ENCODE assay signal across 28 cellular contexts in genomic region chr20:49549806-49550551, GRCh38. TPM values are rescaled to one million over a fixed set of nuclear protein-coding genes. Genes with fewer than 3 reads are reported as not detected.
DNase-seq lines count a peak whose midpoint lies in the region; ATAC-seq and TF ChIP-seq lines count a peak whose summit lies in the region.
"Had no signal": no experiment of that assay in that cellular context is flagged by ENCODE, and none has a peak within 500 bp of the region (broad histone marks: within the 10 kb centered on the region; RNA-seq: fewer than 3 reads in every experiment).

No MANE protein-coding gene starts in this region.

- ATAC-seq in activated T-cell treated with anti-CD3 and anti-CD28 coated beads, Interleukin-2, amount 50 U/mL, for 72 hours (replicated peaks in 1 of 2) = peak; percentile 41 to 51
- no peak for ATAC-seq in omental fat pad (ENCODE audit: low FRiP score)
- ATAC-seq: activated CD4-positive, CD25-positive, alpha-beta regulatory T cell treated with anti-CD3 and anti-CD28 coated beads, Interleukin-2, amount 50 U/mL, for 24 hours; GM23338; K562 had no signal

- H3K9me3 Mint-ChIP-seq in activated T-cell treated with anti-CD3 and anti-CD28 coated beads, Interleukin-2, amount 50 U/mL, for 72 hours = peaks cover 4 to 5% of the 10 kb centered on the region in 2 donors
- peaks cover 16% of the 10 kb centered on the region for H3K9me3 Mint-ChIP-seq in activated T-helper 2 cell treated with anti-CD3 and anti-CD28 coated beads, Interferon-gamma antibody, Interleukin-2, Interleukin-4, amounts not matched to agents 10 μg/mL and 5 μg/mL and 100 μg/mL, durations not matched to agents 14 hours and 24 hours and 36 hours
- H3K9me3 Mint-ChIP-seq: central memory CD8-positive, alpha-beta T cell; natural killer cell treated with Interleukin-12 subunit alpha and Interleukin-12 subunit beta and Interleukin-15 and Interleukin-18, amount 100 ng/mL, for 72 hours; type B pancreatic cell had no signal

- H3K36me3 ChIP-seq in uterus = no peaks in the 10 kb centered on the region

- H3K27ac ChIP-seq in uterus = peak overlapping the region; percentile 94 to 98
- H3K27ac ChIP-seq: A549, SK-N-MC had no signal

- intact Hi-C loops in activated T-helper 2 cell treated with anti-CD3 and anti-CD28 coated beads, Interferon-gamma antibody, Interleukin-2, Interleukin-4, amounts not matched to agents 10 μg/mL and 5 μg/mL and 100 μg/mL, durations not matched to agents 14 hours and 24 hours and 36 hours (cut with micrococcal nuclease) = loop anchor here (1.0 kb wide), 1 partner anchor 45 kb away; no protein-coding TSS in a partner anchor
- intact Hi-C loops in uterus (cut with DNase I; ENCODE audit: low total_unique reads) = loop anchor here (10.0 kb wide), 1 partner anchor 335 kb away; no protein-coding TSS in a partner anchor

- H3K9me3 ChIP-seq in uterus = no peaks in the 10 kb centered on the region

- TF ChIP-seq POLR2A in uterus (IDR thresholded peaks at IDR 0.05) = no peak

- H3K4me1 Mint-ChIP-seq in activated T-cell treated with anti-CD3 and anti-CD28 coated beads, Interleukin-2, amount 50 U/mL, for 72 hours (ENCODE audit: low read depth) = peaks cover 20% of the 10 kb centered on the region
- peaks cover 4% of the 10 kb centered on the region for H3K4me1 Mint-ChIP-seq in activated T-helper 2 cell treated with anti-CD3 and anti-CD28 coated beads, Interferon-gamma antibody, Interleukin-2, Interleukin-4, amounts not matched to agents 10 μg/mL and 5 μg/mL and 100 μg/mL, durations not matched to agents 14 hours and 24 hours and 36 hours (ENCODE audit: low read depth)
- H3K4me1 Mint-ChIP-seq: central memory CD8-positive, alpha-beta T cell had no signal

- TF ChIP-seq CTCF in uterus (IDR thresholded peaks at IDR 0.05) = no peak
- TF ChIP-seq CTCF in omental fat pad (IDR thresholded peaks at IDR 0.05) = no peak

- no peaks in the 10 kb centered on the region for H3K27me3 ChIP-seq in uterus

- no peak overlapping the region for H3K4me3 Mint-ChIP-seq in activated T-cell treated with anti-CD3 and anti-CD28 coated beads, Interleukin-2, amount 50 U/mL, for 72 hours
- H3K4me3 Mint-ChIP-seq in activated T-helper 2 cell treated with anti-CD3 and anti-CD28 coated beads, Interferon-gamma antibody, Interleukin-2, Interleukin-4, amounts not matched to agents 10 μg/mL and 5 μg/mL and 100 μg/mL, durations not matched to agents 14 hours and 24 hours and 36 hours (ENCODE audit: low read depth) = no peak overlapping the region
- H3K4me3 Mint-ChIP-seq: CD4-positive, alpha-beta T cell; central memory CD8-positive, alpha-beta T cell; endodermal cell; GM23338; natural killer cell treated with Interleukin-12 subunit alpha and Interleukin-12 subunit beta and Interleukin-15 and Interleukin-18, amount 100 ng/mL, for 72 hours; type B pancreatic cell had no signal

- peaks cover 15% of the 10 kb centered on the region for H3K27me3 Mint-ChIP-seq in activated T-cell treated with anti-CD3 and anti-CD28 coated beads, Interleukin-2, amount 50 U/mL, for 72 hours (ENCODE audit: low read depth)
- H3K27me3 Mint-ChIP-seq in activated T-helper 2 cell treated with anti-CD3 and anti-CD28 coated beads, Interferon-gamma antibody, Interleukin-2, Interleukin-4, amounts not matched to agents 10 μg/mL and 5 μg/mL and 100 μg/mL, durations not matched to agents 14 hours and 24 hours and 36 hours (ENCODE audit: low read depth) = no peaks in the 10 kb centered on the region
- H3K27me3 Mint-ChIP-seq: central memory CD8-positive, alpha-beta T cell; type B pancreatic cell had no signal

- H3K4me1 ChIP-seq in uterus = peaks cover 0 to 25% of the 10 kb centered on the region in 2 donors

- no peak overlapping the region for H3K27ac Mint-ChIP-seq in activated T-cell treated with anti-CD3 and anti-CD28 coated beads, Interleukin-2, amount 50 U/mL, for 72 hours
- peak overlapping the region; percentile 67 for H3K27ac Mint-ChIP-seq in activated T-helper 2 cell treated with anti-CD3 and anti-CD28 coated beads, Interferon-gamma antibody, Interleukin-2, Interleukin-4, amounts not matched to agents 10 μg/mL and 5 μg/mL and 100 μg/mL, durations not matched to agents 14 hours and 24 hours and 36 hours
- H3K27ac Mint-ChIP-seq: CD4-positive, alpha-beta T cell; endodermal cell; GM23338; natural killer cell treated with Interleukin-12 subunit alpha and Interleukin-12 subunit beta and Interleukin-15 and Interleukin-18, amount 100 ng/mL, for 72 hours; type B pancreatic cell had no signal

- H3K4me3 ChIP-seq in uterus = no peak overlapping the region
- H3K4me3 ChIP-seq: A549, GM23338, K562, SK-N-MC had no signal

- H3K36me3 Mint-ChIP-seq in activated T-cell treated with anti-CD3 and anti-CD28 coated beads, Interleukin-2, amount 50 U/mL, for 72 hours (ENCODE audit: insufficient read depth in 2 of 2) = peaks cover 6% of the 10 kb centered on the region in 2 donors
- peaks cover 22% of the 10 kb centered on the region for H3K36me3 Mint-ChIP-seq in activated T-helper 2 cell treated with anti-CD3 and anti-CD28 coated beads, Interferon-gamma antibody, Interleukin-2, Interleukin-4, amounts not matched to agents 10 μg/mL and 5 μg/mL and 100 μg/mL, durations not matched to agents 14 hours and 24 hours and 36 hours (ENCODE audit: low read depth)

- no peak for DNase-seq in activated T-cell treated with anti-CD3 and anti-CD28 coated beads, Interleukin-2, amount 50 U/mL, for 72 hours
- no peak for DNase-seq in activated T-cell treated with anti-CD3 and anti-CD28 coated beads for 4 hours
- peak; percentile 94 to 95 for DNase-seq in NCI-H524 (lab: John Stamatoyannopoulos, UW)
- no peak for DNase-seq in activated T-helper 2 cell treated with anti-CD3 and anti-CD28 coated beads, Interferon-gamma antibody, Interleukin-2, Interleukin-4, amounts not matched to agents 10 μg/mL and 5 μg/mL and 100 μg/mL, durations not matched to agents 14 hours and 24 hours and 36 hours (ENCODE audit: low spot score)
- no peak for DNase-seq in uterus
- no peak for DNase-seq in NCI-H226
- DNase-seq in omental fat pad (ENCODE audit: low spot score) = no peak
- no peak for DNase-seq in HUDEP-2 (lab: John Stamatoyannopoulos, UW; ENCODE audit: unreplicated experiment in 76 of 76)
- DNase-seq: activated CD4-positive, alpha-beta T cell treated with anti-CD3 and anti-CD28 coated beads, Interleukin-2, amount 50 U/mL, for 48 hours; activated gamma-delta T cell treated with Interleukin-2 at 50 U/mL for 16 hours; CD4-positive, alpha-beta T cell; dermis blood vessel endothelial cell; endodermal cell; glutamatergic neuron; NCI-H1105; NCI-H187 treated with DMSO at 0.1 percent for 48 hours; occipital lobe; stimulated activated CD4-positive, alpha-beta T cell treated with anti-CD3 and anti-CD28 coated beads, Interleukin-4, amount 100 ng/mL, for 1 hour; T-helper 1 cell had no signal

RNA-seq across cellular contexts. Expression of gene PTGIS, which starts 18.0 kb away (rescaled TPM):
- 1 to 10 TPM; 1.8 to 6.3 TPM for total RNA-seq in activated T-cell treated with anti-CD3 and anti-CD28 coated beads, Interleukin-2, amount 50 U/mL, for 72 hours
- total RNA-seq in activated T-helper 2 cell treated with anti-CD3 and anti-CD28 coated beads, Interferon-gamma antibody, Interleukin-2, Interleukin-4, amounts not matched to agents 10 μg/mL and 5 μg/mL and 100 μg/mL, durations not matched to agents 14 hours and 24 hours and 36 hours = 31.0 and 31.3 TPM in 2 replicates
- 100 to 1,000 TPM in 3 of 4 donors, 10 to 100 TPM in 1; 64.7 to 460 (median 140) TPM for total RNA-seq in uterus
- total RNA-seq in omental fat pad = 100 to 1,000 TPM in 3 of 4 donors, 10 to 100 TPM in 1; 77.7 to 229 (median 113) TPM
- total RNA-seq: CD4-positive, alpha-beta T cell; K562; OCI-LY7 had no signal

Comparison
In these comparisons a context has a peak if more than half of its experiments do, and no peak if none do; other contexts are left out.
1. DNase-seq: peak in NCI-H524 (2 of 2); none in activated T-cell treated with anti-CD3 and anti-CD28 coated beads, Interleukin-2, amount 50 U/mL, for 72 hours (0 of 2), activated T-cell treated with anti-CD3 and anti-CD28 coated beads for 4 hours (single experiment), activated T-helper 2 cell treated with anti-CD3 and anti-CD28 coated beads, Interferon-gamma antibody, Interleukin-2, Interleukin-4, amounts not matched to agents 10 μg/mL and 5 μg/mL and 100 μg/mL, durations not matched to agents 14 hours and 24 hours and 36 hours (single experiment), uterus (0 of 2), NCI-H226 (single experiment), omental fat pad (single experiment) and HUDEP-2 (0 of 76).